In the genomic region with DNA sequence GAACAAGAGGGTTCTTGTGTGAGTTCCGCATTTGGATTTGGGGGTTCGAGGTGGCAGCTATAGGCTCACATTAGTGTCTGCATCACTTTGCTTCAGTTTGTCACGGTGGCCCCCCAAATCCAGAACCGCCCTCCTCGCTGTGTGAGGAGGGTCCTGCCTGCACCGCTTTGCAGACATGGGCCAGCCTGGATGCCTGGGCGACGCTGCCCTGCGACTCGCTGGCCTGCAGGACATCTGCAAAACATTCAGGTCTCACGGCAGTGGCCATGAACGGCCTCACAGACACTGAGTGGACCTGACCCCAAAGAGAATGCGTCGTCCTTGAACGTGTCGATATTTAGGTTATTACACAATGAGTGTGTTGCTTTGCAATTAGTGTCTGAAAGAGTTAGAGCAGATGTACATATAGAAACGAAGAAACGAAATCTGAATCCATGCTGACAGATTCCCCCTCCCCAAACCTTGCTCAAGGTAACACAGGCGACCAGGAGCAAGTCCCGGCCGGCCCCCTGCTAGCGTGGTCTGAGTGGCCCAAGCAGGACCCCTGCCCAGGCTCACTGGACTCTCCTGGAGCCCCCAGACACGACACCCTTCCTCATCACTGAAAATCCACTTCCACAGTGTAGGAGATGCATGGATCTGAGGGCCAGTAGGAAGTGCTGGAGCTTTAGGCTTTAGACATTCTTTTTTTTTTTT, we compare ENCODE assay signal across 20 cellular contexts. TPM values are rescaled to one million over a fixed set of nuclear protein-coding genes. Genes with fewer than 3 reads are reported as not detected.
DNase-seq lines count a peak whose midpoint lies in the region; ATAC-seq and TF ChIP-seq lines count a peak whose summit lies in the region.
"Had no signal": no experiment of that assay in that cellular context is flagged by ENCODE, and none has a peak within 500 bp of the region (broad histone marks: within the 10 kb centered on the region; RNA-seq: fewer than 3 reads in every experiment).

No MANE protein-coding gene starts in this region.

- H3K4me1 ChIP-seq in heart right ventricle (peaks cover 0 to 46% (median 27%) of the 10 kb centered on the region in 9 donors), right atrium auricular region (peaks cover 0 to 29% of the 10 kb centered on the region in 2 donors), esophagus (ENCODE audit: control insufficient read depth in 2 of 2, insufficient read depth in 2 of 2, low read length in 1 of 2) (peaks cover 0 to 2% of the 10 kb centered on the region in 2 donors), neuronal stem cell (ENCODE audit: control insufficient read depth in 2 of 2, insufficient read depth in 1 of 2, low read depth in 1 of 2, low read length in 2 of 2) (peaks cover 26 to 34% of the 10 kb centered on the region in 2 donors), uterus (no peaks in the 10 kb centered on the region), spleen (peaks cover 0 to 55% (median 26%) of the 10 kb centered on the region in 6 donors)
- H3K4me1 ChIP-seq: A549 had no signal

- H3K4ac ChIP-seq in neuronal stem cell (ENCODE audit: low read length), result no peak overlapping the region

- H2AFZ ChIP-seq in neuronal stem cell (ENCODE audit: low read length), result peak overlapping the region; percentile 25

- H3K14ac ChIP-seq in neuronal stem cell (ENCODE audit: low read length), result peak overlapping the region; percentile 6

- H4K8ac ChIP-seq in neuronal stem cell (ENCODE audit: low read depth, low read length), result no peak overlapping the region

- peaks cover 9% of the 10 kb centered on the region for H3K79me1 ChIP-seq in neuronal stem cell (ENCODE audit: low read depth, low read length)

- intact Hi-C loops in heart right ventricle (cut with DNase I) (loop anchor here in 2 of 10 donors (1.0 to 10.0 kb wide), 2 partner anchors 65 to 111 kb away; no protein-coding TSS in a partner anchor), uterus (cut with DNase I; ENCODE audit: low total_unique reads) (no loop called here), spleen (cut with DNase I; ENCODE audit: low total_unique reads) (no loop called here)

- DNase-seq in heart right ventricle (no peak), right atrium auricular region (ENCODE audit: low spot score) (no peak), neuronal stem cell (ENCODE audit: low spot score) (no peak), uterus (no peak), spleen (no peak)
- DNase-seq: activated T-cell treated with anti-CD3 and anti-CD28 coated beads, Interleukin-2, amount 50 U/mL, for 48 hours; aorta; cerebellar nuclear complex; esophagus squamous epithelium; mucosa of descending colon; NCI-H2029 treated with DMSO at 0.1 percent for 48 hours; stimulated activated CD4-positive, alpha-beta T cell treated with anti-CD3 and anti-CD28 coated beads, Interleukin-2, amount 100 ng/mL, for 24 hours; stimulated activated naive CD4-positive, alpha-beta T cell; T1000 had no signal

- H2BK12ac ChIP-seq in neuronal stem cell (ENCODE audit: low read length), result no peak overlapping the region

- H3K23ac ChIP-seq in neuronal stem cell (ENCODE audit: low read depth, low read length, poor library complexity), result no peak overlapping the region

- H2BK5ac ChIP-seq in neuronal stem cell (ENCODE audit: low read length), result no peak overlapping the region

- H3K36me3 ChIP-seq in heart right ventricle, result no peaks in the 10 kb centered on the region
- H3K36me3 ChIP-seq in right atrium auricular region, result no peaks in the 10 kb centered on the region
- peaks cover 0 to 4% of the 10 kb centered on the region in 2 donors for H3K36me3 ChIP-seq in esophagus (ENCODE audit: control insufficient read depth in 2 of 2, insufficient read depth in 2 of 2, low read length in 1 of 2)
- peaks cover 8 to 14% of the 10 kb centered on the region in 2 donors for H3K36me3 ChIP-seq in neuronal stem cell (replicated peaks in 1 of 2; ENCODE audit: control insufficient read depth in 2 of 2, insufficient read depth in 2 of 2, low read length in 2 of 2)
- H3K36me3 ChIP-seq in uterus, result no peaks in the 10 kb centered on the region
- no peaks in the 10 kb centered on the region for H3K36me3 ChIP-seq in spleen
- H3K36me3 ChIP-seq: BLaER1, esophagus squamous epithelium had no signal

- H3K27me3 ChIP-seq in heart right ventricle (peaks cover 0 to 14% (median 5%) of the 10 kb centered on the region in 7 donors), right atrium auricular region (no peaks in the 10 kb centered on the region), esophagus (ENCODE audit: control insufficient read depth in 1 of 2, insufficient read depth in 2 of 2, low read length in 2 of 2) (no peaks in the 10 kb centered on the region), neuronal stem cell (ENCODE audit: control insufficient read depth in 3 of 3, insufficient read depth in 3 of 3, low read depth in 1 of 3, low read length in 3 of 3) (peaks cover 0 to 2% (median 0%) of the 10 kb centered on the region in 3 experiments), uterus (no peaks in the 10 kb centered on the region), spleen (replicated peaks in 1 of 7) (peaks cover 0 to 15% (median 0%) of the 10 kb centered on the region in 7 donors)

- no peak overlapping the region for H2BK120ac ChIP-seq in neuronal stem cell (ENCODE audit: low read depth, low read length)

- 81 to 85% methylated on average over 23 of the region's 23 CpGs for WGBS in heart right ventricle, 2 donors
- 85 to 90% methylated on average over 23 of the region's 23 CpGs for WGBS in esophagus, 2 donors
- WGBS in neuronal stem cell (ENCODE audit: extremely low coverage in 2 of 2, insufficient read length in 2 of 2, insufficient replicate concordance in 1 of 2), 2 donors, result no CpG with 5 or more reads among the region's 23 CpGs
- 79 to 89% (median 83%) methylated on average over 23 of the region's 23 CpGs for WGBS in spleen, 5 donors

- TF ChIP-seq POLR2A in uterus (IDR thresholded peaks at IDR 0.05) (no peak), spleen (IDR thresholded peaks at IDR 0.05) (no peak)

- H3K9ac ChIP-seq in neuronal stem cell (ENCODE audit: low read depth, low read length, poor library complexity), result peak overlapping the region; percentile 70
- H3K9ac ChIP-seq: BLaER1 had no signal

- H3K4me2 ChIP-seq in neuronal stem cell (ENCODE audit: insufficient read depth, low read length, poor library complexity, severe bottlenecking), result no peak overlapping the region
- H3K4me2 ChIP-seq: A549, BLaER1 had no signal

- peak in 1 of 8 donors; percentile 11 for ATAC-seq in heart right ventricle
- no peak for ATAC-seq in HG03457 (IDR thresholded peaks at IDR 0.05; ENCODE audit: unreplicated experiment)
- ATAC-seq in GM18520 (IDR thresholded peaks at IDR 0.05; ENCODE audit: unreplicated experiment), result no peak
- ATAC-seq: A549, SK-N-SH treated with all-trans-retinoic acid at 6 μM for 48 hours had no signal

- H4K91ac ChIP-seq in neuronal stem cell (ENCODE audit: low read depth, low read length, poor library complexity), result no peak overlapping the region

- H2BK15ac ChIP-seq in neuronal stem cell (ENCODE audit: low read length), result no peak overlapping the region

- peak overlapping the region in 5 of 10 donors; percentile 10 to 41 (median 31) for H3K4me3 ChIP-seq in heart right ventricle
- H3K4me3 ChIP-seq in right atrium auricular region, result no peak overlapping the region
- H3K4me3 ChIP-seq in esophagus (ENCODE audit: low read depth in 1 of 2, low read length in 2 of 2), result no peak overlapping the region
- H3K4me3 ChIP-seq in neuronal stem cell (ENCODE audit: low read length in 2 of 2), result no peak overlapping the region
- H3K4me3 ChIP-seq in uterus, result no peak overlapping the region
- no peak overlapping the region for H3K4me3 ChIP-seq in spleen
- H3K4me3 ChIP-seq: A549, BLaER1, mucosa of descending colon had no signal

- H3K27ac ChIP-seq in heart right ventricle (peak overlapping the region in 6 of 10 donors; percentile 45 to 69 (median 52)), right atrium auricular region (peak overlapping the region in 1 of 2 donors; percentile 26), esophagus (ENCODE audit: low read depth in 2 of 2, low read length in 1 of 2) (peak overlapping the region; percentile 21 to 22), neuronal stem cell (replicated peaks; ENCODE audit: low read length) (no peak overlapping the region), uterus (peak overlapping the region; percentile 17 to 57), spleen (peak overlapping the region in 3 of 8 donors; percentile 14 to 33 (median 27))
- H3K27ac ChIP-seq: A549, BLaER1 had no signal

- H3K9me3 ChIP-seq in heart right ventricle, result no peaks in the 10 kb centered on the region
- no peaks in the 10 kb centered on the region for H3K9me3 ChIP-seq in right atrium auricular region
- H3K9me3 ChIP-seq in esophagus (ENCODE audit: control insufficient read depth in 2 of 2, insufficient read depth in 1 of 2, low read depth in 1 of 2, low read length in 1 of 2), result peaks cover 0 to 3% of the 10 kb centered on the region in 2 donors
- H3K9me3 ChIP-seq in neuronal stem cell (replicated peaks in 1 of 2; ENCODE audit: control insufficient read depth in 2 of 2, insufficient read depth in 1 of 2, low read depth in 1 of 2, low read length in 2 of 2), result peaks cover 0 to 5% of the 10 kb centered on the region in 2 donors
- H3K9me3 ChIP-seq in uterus, result no peaks in the 10 kb centered on the region
- H3K9me3 ChIP-seq in spleen, result no peaks in the 10 kb centered on the region
- H3K9me3 ChIP-seq: A549, BLaER1, esophagus squamous epithelium, mucosa of descending colon had no signal

- peak overlapping the region; percentile 87 for H3K18ac ChIP-seq in neuronal stem cell (ENCODE audit: low read length)

- no peak overlapping the region for H2AK5ac ChIP-seq in neuronal stem cell (ENCODE audit: low read depth, low read length)

- TF ChIP-seq CTCF in heart right ventricle (IDR thresholded peaks at IDR 0.05) (no peak), right atrium auricular region (IDR thresholded peaks at IDR 0.05) (no peak), uterus (IDR thresholded peaks at IDR 0.05) (no peak), spleen (IDR thresholded peaks at IDR 0.05 in 8 of 11, conservative IDR thresholded peaks at IDR 0.05 in 3 of 11) (no peak)

RNA-seq across cellular contexts. Expression of a gene that starts 20.4 kb away (rescaled TPM):
- total RNA-seq in heart right ventricle (1 to 10 TPM; 1.2 to 5.0 (median 1.9) TPM), right atrium auricular region (1 to 10 TPM; 1.1 to 2.0 TPM), uterus (10 to 100 TPM in 1 of 4 donors, 1 to 10 TPM in 2, under 1 TPM in 1; 0.59 to 15.0 (median 6.9) TPM), spleen (10 to 100 TPM; 15.1 to 45.5 (median 24.9) TPM)
- polyA plus RNA-seq in heart right ventricle (1 to 10 TPM; 4.3 to 7.0 TPM), esophagus (1 to 10 TPM; 1.6 to 1.8 TPM), spleen (10 to 100 TPM in 2 of 3 donors, 1 to 10 TPM in 1; 7.9 to 33.5 (median 18.2) TPM)
- polyA plus RNA-seq in neuronal stem cell (2013, experiment 1 of 2), result 44.9 TPM
- 45.6 TPM for polyA plus RNA-seq in neuronal stem cell (2013, experiment 2 of 2)
